8 cellular contexts compared by ENCODE assay signal in genomic region chr5:141330299-141331080, GRCh38. TPM values are rescaled to one million over a fixed set of nuclear protein-coding genes. Genes with fewer than 3 reads are reported as not detected.
DNase-seq lines count a peak whose midpoint lies in the region; ATAC-seq and TF ChIP-seq lines count a peak whose summit lies in the region.

Gene PCDHGA1, plus strand, starts transcription at chr5:141330514.

- peaks cover 23% of the 10 kb centered on the region for H3K4me1 ChIP-seq in left ventricle myocardium inferior

- ATAC-seq in HG03432 (IDR thresholded peaks at IDR 0.05; ENCODE audit: unreplicated experiment) (peak; percentile 65), left lobe of liver (no peak), GM21528 (IDR thresholded peaks at IDR 0.05; ENCODE audit: low FRiP score, unreplicated experiment) (no peak)

- no peaks in the 10 kb centered on the region for H3K36me3 ChIP-seq in left ventricle myocardium inferior

- peak within 1 kb of the TSS; percentile 54 for H3K27ac ChIP-seq in left ventricle myocardium inferior (replicated peaks)

- DNase-seq in NCI-H748 (lab: John Stamatoyannopoulos, UW; ENCODE audit: unreplicated experiment) (peak; percentile 36), NCI-H748 treated with DMSO at 0.1 percent for 48 hours (lab: John Stamatoyannopoulos, UW) (no peak), T1000 (lab: John Stamatoyannopoulos, UW) (peak; percentile 6), left ventricle myocardium inferior (no peak), left lobe of liver (ENCODE audit: low spot score) (no peak), cortex of kidney (lab: John Stamatoyannopoulos, UW) (no peak)

- peaks cover 88% of the 10 kb centered on the region for H3K9me3 ChIP-seq in left ventricle myocardium inferior (replicated peaks)

- TF ChIP-seq CTCF in left ventricle myocardium inferior (IDR thresholded peaks at IDR 0.05; ENCODE audit: borderline replicate concordance) = peak; percentile 65

- peak within 1 kb of the TSS; percentile 55 for H3K4me3 ChIP-seq in left ventricle myocardium inferior

- intact Hi-C loops in left ventricle myocardium inferior (cut with micrococcal nuclease) = loop anchor here (10.0 kb wide), 1 partner anchor 234 kb away; no protein-coding TSS in a partner anchor

- no peaks in the 10 kb centered on the region for H3K27me3 ChIP-seq in left ventricle myocardium inferior (ENCODE audit: low read depth)

RNA-seq across cellular contexts. Expression of gene PCDHGA1, which starts in this region (rescaled TPM):
- 3.1 TPM for total RNA-seq in left ventricle myocardium inferior
- 0.10 TPM for total RNA-seq in left lobe of liver

Comparison
In these comparisons a context has a peak if more than half of its experiments do, and no peak if none do; other contexts are left out.
1. DNase-seq: peak in NCI-H748 (single experiment) and T1000 (single experiment); none in NCI-H748 treated with DMSO at 0.1 percent for 48 hours (single experiment), left ventricle myocardium inferior (single experiment), left lobe of liver (single experiment) and cortex of kidney (single experiment).